16 cellular contexts compared by ENCODE assay signal in genomic region chr7:121273467-121274167, GRCh38. TPM values are rescaled to one million over a fixed set of nuclear protein-coding genes. Genes with fewer than 3 reads are reported as not detected.
A peak's percentile ranks its signal among the peaks of the same experiment; 100 is the strongest.
DNase-seq lines count a peak whose midpoint lies in the region; ATAC-seq and TF ChIP-seq lines count a peak whose summit lies in the region.
"Had no signal": no experiment of that assay in that cellular context is flagged by ENCODE, and none has a peak within 500 bp of the region (broad histone marks: within the 10 kb centered on the region; RNA-seq: fewer than 3 reads in every experiment).

No MANE protein-coding gene starts in this region.

- intact Hi-C loops in heart left ventricle (cut with DNase I), result no loop called here
- intact Hi-C loops in mammary epithelial cell (cut with micrococcal nuclease), result no loop called here

- ATAC-seq in GM21786 (IDR thresholded peaks at IDR 0.05; ENCODE audit: unreplicated experiment), result peak; percentile 31
- ATAC-seq in heart left ventricle, result no peak
- ATAC-seq: activated CD8-positive, alpha-beta T cell treated with anti-CD3 and anti-CD28 coated beads, Interleukin-2, amount 10 ng/mL, durations not matched to agents 7 days and 5 days had no signal

- 60 to 70% (median 68%) methylated on average over 2 of the region's 2 CpGs for WGBS in heart left ventricle, 4 donors
- WGBS in mammary epithelial cell (ENCODE audit: low coverage, missing lambda C conversion rate), result 61% methylated on average over 2 of the region's 2 CpGs

- peaks cover 8% of the 10 kb centered on the region; the same call in 1 of the 2 replicates for H3F3A ChIP-seq in MM.1S (ENCODE audit: insufficient read depth, low read length)

- peak; percentile 30 for DNase-seq in GM12865 (ENCODE audit: low read depth)
- peak; percentile 36 for DNase-seq in MM.1S
- DNase-seq in fibroblast of mammary gland (ENCODE audit: low read depth), result peak; percentile 30
- DNase-seq in heart left ventricle, result no peak
- DNase-seq in hippocampal formation (lab: John Stamatoyannopoulos, UW), result no peak
- DNase-seq in GOT3 (lab: John Stamatoyannopoulos, UW), result no peak
- DNase-seq in mammary epithelial cell, result no peak
- DNase-seq: activated CD8-positive, alpha-beta T cell treated with anti-CD3 and anti-CD28 coated beads, Interleukin-2, amount 10 ng/mL, durations not matched to agents 7 days and 5 days; activated effector memory CD4-positive, alpha-beta T cell treated with Interleukin-2 at 50 U/mL for 16 hours; foreskin melanocyte; immature natural killer cell; midbrain; tibial artery had no signal

- H3K79me2 ChIP-seq in MM.1S (ENCODE audit: low read length) (no peaks in the 10 kb centered on the region), mammary epithelial cell (ENCODE audit: insufficient read depth, low read length) (no peaks in the 10 kb centered on the region)

- H3K27me3 ChIP-seq in MM.1S (replicated peaks; ENCODE audit: insufficient read depth, low read length) (no peaks in the 10 kb centered on the region), heart left ventricle (no peaks in the 10 kb centered on the region), mammary epithelial cell (ENCODE audit: insufficient read depth, low read length) (peaks cover 2% of the 10 kb centered on the region)
- H3K27me3 ChIP-seq: ascending aorta, tibial artery had no signal

- in situ Hi-C loops in mammary epithelial cell (cut with MboI; ENCODE audit: low sequenced_read_pairs in 2 of 2), result no loop called here

- H2AFZ ChIP-seq in MM.1S (ENCODE audit: low read length), result no peak overlapping the region
- no peak overlapping the region for H2AFZ ChIP-seq in mammary epithelial cell (ENCODE audit: low read depth, low read length)

- no peak for TF ChIP-seq POLR2A in heart left ventricle (IDR thresholded peaks at IDR 0.05)

- H4K20me1 ChIP-seq in MM.1S (ENCODE audit: insufficient read depth, low read length) (no peaks in the 10 kb centered on the region), mammary epithelial cell (ENCODE audit: insufficient read depth, low read length) (no peaks in the 10 kb centered on the region)

- BruUV-seq in mammary epithelial cell (replicated peaks; lab: Mats Ljungman, UMichigan), result no TSS peak

- H3K9ac ChIP-seq in MM.1S (ENCODE audit: low read length) (no peak overlapping the region), mammary epithelial cell (ENCODE audit: insufficient read depth, low read length) (no peak overlapping the region)

- H3K9me3 ChIP-seq in MM.1S (replicated peaks; ENCODE audit: insufficient read depth, low read length) (no peaks in the 10 kb centered on the region), heart left ventricle (no peaks in the 10 kb centered on the region), mammary epithelial cell (replicated peaks; ENCODE audit: insufficient read depth, low read length) (no peaks in the 10 kb centered on the region)
- H3K9me3 ChIP-seq: ascending aorta, tibial artery had no signal

- no peak overlapping the region for H3K4me3 ChIP-seq in GM12865 (ENCODE audit: low read depth, low read length)
- no peak overlapping the region for H3K4me3 ChIP-seq in MM.1S (ENCODE audit: low read length)
- no peak overlapping the region for H3K4me3 ChIP-seq in fibroblast of mammary gland (ENCODE audit: control insufficient read depth, low read depth, low read length)
- H3K4me3 ChIP-seq in heart left ventricle, result no peak overlapping the region
- no peak overlapping the region for H3K4me3 ChIP-seq in mammary epithelial cell (replicated peaks in 1 of 3; ENCODE audit: insufficient read depth in 1 of 3, low read depth in 2 of 3, low read length in 3 of 3)
- H3K4me3 ChIP-seq: ascending aorta, tibial artery had no signal

- CTCF ChIA-PET in mammary epithelial cell (lab: Charles Lee; ENCODE audit: low non-redundant PET), result no interaction called here

- H3K4me1 ChIP-seq in MM.1S (ENCODE audit: low read length), result peaks cover 22% of the 10 kb centered on the region
- peaks cover 0 to 7% (median 0%) of the 10 kb centered on the region in 12 donors for H3K4me1 ChIP-seq in heart left ventricle
- peaks cover 4% of the 10 kb centered on the region for H3K4me1 ChIP-seq in mammary epithelial cell (ENCODE audit: insufficient read depth, low read length)
- H3K4me1 ChIP-seq: ascending aorta had no signal

- H3K27ac ChIP-seq in MM.1S (ENCODE audit: low read length) (peak overlapping the region; percentile 10; the same call in 1 of the 2 replicates), heart left ventricle (no peak overlapping the region), mammary epithelial cell (ENCODE audit: insufficient read depth, low read depth, low read length) (no peak overlapping the region)
- H3K27ac ChIP-seq: ascending aorta, tibial artery had no signal

- H3K9me2 ChIP-seq in MM.1S (replicated peaks; ENCODE audit: insufficient read depth, low read length), result no peaks in the 10 kb centered on the region

- TF ChIP-seq CTCF in GM12865 (IDR thresholded peaks at IDR 0.05; ENCODE audit: insufficient read depth, low read depth, low read length, missing control alignments) (no peak), MM.1S (IDR thresholded peaks at IDR 0.05; ENCODE audit: low read length) (no peak), fibroblast of mammary gland (conservative IDR thresholded peaks at IDR 0.05; ENCODE audit: control insufficient read depth, insufficient read depth, low read depth, low read length) (no peak), heart left ventricle (IDR thresholded peaks at IDR 0.05) (no peak), mammary epithelial cell (conservative IDR thresholded peaks at IDR 0.05 in 1 of 2, IDR thresholded peaks at IDR 0.05 in 1 of 2; ENCODE audit: extremely low read depth in 1 of 2, insufficient read depth in 1 of 2, low read depth in 1 of 2, low read length in 2 of 2) (no peak)

- H3K36me3 ChIP-seq in MM.1S (replicated peaks; ENCODE audit: insufficient read depth, low read length) (no peaks in the 10 kb centered on the region), heart left ventricle (peaks cover 0 to 54% (median 8%) of the 10 kb centered on the region in 9 donors), mammary epithelial cell (ENCODE audit: insufficient read depth, low read length) (no peaks in the 10 kb centered on the region)

- dilution Hi-C loops in mammary epithelial cell (cut with HindIII; ENCODE audit: low sequenced_read_pairs), result no loop called here

- peak overlapping the region; percentile 6 for H3K4me2 ChIP-seq in MM.1S (ENCODE audit: low read depth, low read length)
- no peak overlapping the region for H3K4me2 ChIP-seq in mammary epithelial cell (ENCODE audit: insufficient read depth, low read depth, low read length)

RNA-seq across cellular contexts. Expression of gene WNT16, which starts 55.2 kb away (rescaled TPM):
- total RNA-seq in heart left ventricle (under 1 TPM in 1 of 9 donors, not detected in 8; 0.19 TPM), mammary epithelial cell (not detected)
- polyA plus RNA-seq in heart left ventricle (not detected), mammary epithelial cell (not detected)
- not detected for polyA minus RNA-seq in mammary epithelial cell
- total RNA-seq: activated CD8-positive, alpha-beta T cell treated with anti-CD3 and anti-CD28 coated beads, Interleukin-2, amount 10 ng/mL, durations not matched to agents 7 days and 5 days; ascending aorta; SK-MEL-5 had no signal
- polyA plus RNA-seq: immature natural killer cell had no signal

Comparison
In these comparisons a context has a peak if more than half of its experiments do, and no peak if none do; other contexts are left out.
1. DNase-seq: peak in GM12865 (single experiment), MM.1S (single experiment) and fibroblast of mammary gland (single experiment); none in heart left ventricle (0 of 5), hippocampal formation (0 of 2), GOT3 (single experiment) and mammary epithelial cell (single experiment).